In the genomic region with DNA sequence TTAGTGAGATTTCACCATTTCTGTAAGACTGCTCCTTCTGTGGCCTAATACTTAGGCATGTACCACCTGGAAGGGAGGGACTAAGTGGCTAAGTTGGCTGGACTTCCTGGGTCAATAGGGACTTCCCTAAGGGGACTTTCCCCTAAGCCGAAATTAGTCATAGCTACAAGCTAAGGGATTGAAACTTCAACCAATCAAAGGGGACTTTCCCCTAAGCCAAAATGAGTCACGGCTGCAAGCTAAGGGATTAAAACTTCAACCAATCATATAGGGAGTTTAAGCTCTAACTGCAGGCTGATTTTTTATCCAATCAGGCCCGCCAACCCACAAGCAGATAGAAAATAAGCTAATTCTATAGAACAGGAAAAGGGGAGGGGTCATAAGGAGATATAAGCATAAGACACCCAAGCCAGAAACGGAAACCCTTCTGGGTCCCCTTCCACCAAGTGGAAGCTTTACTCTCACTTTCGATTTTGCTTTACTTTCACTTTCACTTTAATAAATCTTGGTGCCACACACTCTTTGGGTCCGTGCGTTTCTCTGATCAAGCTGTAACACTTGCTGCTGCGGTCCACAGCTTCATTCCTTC, we compare ENCODE assay signal across 9 cellular contexts.
DNase-seq lines count a peak whose midpoint lies in the region; ATAC-seq and TF ChIP-seq lines count a peak whose summit lies in the region.
"Had no signal": no experiment of that assay in that cellular context is flagged by ENCODE, and none has a peak within 500 bp of the region (broad histone marks: within the 10 kb centered on the region; RNA-seq: fewer than 3 reads in every experiment).

No MANE protein-coding gene starts in this region.

- peak overlapping the region; percentile 43 to 86 (median 78) for H3K4me3 Mint-ChIP-seq in CD4-positive, alpha-beta memory T cell
- H3K4me3 Mint-ChIP-seq: activated B cell treated with CpG ODN at 0.5 μM for 24 hours had no signal

- no peaks in the 10 kb centered on the region for H3K9me3 Mint-ChIP-seq in CD4-positive, alpha-beta memory T cell
- H3K9me3 Mint-ChIP-seq: activated B cell treated with CpG ODN at 0.5 μM for 24 hours had no signal

- H3K27ac ChIP-seq in CD4-positive, alpha-beta memory T cell (ENCODE audit: low read depth, low read length) = no peak overlapping the region
- H3K27ac ChIP-seq in OCI-LY7 (ENCODE audit: low read depth, low read length, poor library complexity, severe bottlenecking) = no peak overlapping the region

- H4K20me1 ChIP-seq in OCI-LY7 (ENCODE audit: insufficient read depth, low read length) = no peaks in the 10 kb centered on the region

- H3K9me3 ChIP-seq in CD4-positive, alpha-beta memory T cell (ENCODE audit: control insufficient read depth in 1 of 2, low read length in 2 of 2) = no peaks in the 10 kb centered on the region
- no peaks in the 10 kb centered on the region for H3K9me3 ChIP-seq in OCI-LY7 (ENCODE audit: low read length)

- no peaks in the 10 kb centered on the region for H3K36me3 ChIP-seq in CD4-positive, alpha-beta memory T cell (ENCODE audit: insufficient read depth, low read length)
- no peaks in the 10 kb centered on the region for H3K36me3 ChIP-seq in OCI-LY7 (ENCODE audit: insufficient read depth, low read length)

- POLR2A ChIA-PET in CD4-positive, alpha-beta memory T cell (lab: Charles Lee; ENCODE audit: partially characterized antibody) = no interaction called here
- POLR2A ChIA-PET in OCI-LY7 (lab: Charles Lee) = no interaction called here

- H3K36me3 Mint-ChIP-seq in CD4-positive, alpha-beta memory T cell = no peaks in the 10 kb centered on the region

- intact Hi-C loops in CD4-positive, alpha-beta memory T cell (cut with micrococcal nuclease) = no loop called here
- intact Hi-C loops in OCI-LY7 (cut with micrococcal nuclease; ENCODE audit: unreplicated experiment) = no loop called here

- no peak overlapping the region for H2AFZ ChIP-seq in OCI-LY7 (ENCODE audit: low read length)

- H3K4me2 ChIP-seq in OCI-LY7 (ENCODE audit: low read length) = no peak overlapping the region

- DNase-seq in CD4-positive, alpha-beta memory T cell = peak; percentile 28 to 57 (median 44)
- DNase-seq in OCI-LY7 (ENCODE audit: low spot score) (no peak), NCI-H69 (lab: John Stamatoyannopoulos, UW) (no peak), GOT3 (lab: John Stamatoyannopoulos, UW) (no peak), HUDEP-2 (lab: John Stamatoyannopoulos, UW; ENCODE audit: unreplicated experiment in 76 of 76) (no peak)
- DNase-seq: activated B cell treated with CpG ODN at 0.5 μM for 24 hours had no signal

- H3K79me2 ChIP-seq in OCI-LY7 (ENCODE audit: insufficient read depth, low read depth, low read length) = no peaks in the 10 kb centered on the region

- peaks cover 3 to 18% (median 9%) of the 10 kb centered on the region in 4 donors for H3K4me1 Mint-ChIP-seq in CD4-positive, alpha-beta memory T cell
- H3K4me1 Mint-ChIP-seq: activated B cell treated with CpG ODN at 0.5 μM for 24 hours had no signal

- BruUV-seq in OCI-LY7 (replicated peaks; lab: Mats Ljungman, UMichigan) = no TSS peak

- TF ChIP-seq CTCF in WI38 (IDR thresholded peaks at IDR 0.05; ENCODE audit: low read depth, low read length) = no peak
- no peak for TF ChIP-seq CTCF in OCI-LY7 (conservative IDR thresholded peaks at IDR 0.05; ENCODE audit: low read length)

- H3K27me3 ChIP-seq in CD4-positive, alpha-beta memory T cell (ENCODE audit: insufficient read depth, low read length) = no peaks in the 10 kb centered on the region

- CTCF ChIA-PET in CD4-positive, alpha-beta memory T cell (lab: Charles Lee; ENCODE audit: partially characterized antibody) = no interaction called here
- CTCF ChIA-PET in OCI-LY7 (lab: Charles Lee; ENCODE audit: unreplicated experiment) = no interaction called here

- no peaks in the 10 kb centered on the region for H3K9me2 ChIP-seq in OCI-LY7 (ENCODE audit: insufficient read depth, low read length)

- H3K27ac Mint-ChIP-seq in CD4-positive, alpha-beta memory T cell = peak overlapping the region; percentile 55 to 90 (median 84)
- H3K27ac Mint-ChIP-seq: activated B cell treated with CpG ODN at 0.5 μM for 24 hours had no signal

- H3K4me1 ChIP-seq in CD4-positive, alpha-beta memory T cell (ENCODE audit: insufficient read depth, low read length) = no peaks in the 10 kb centered on the region
- no peaks in the 10 kb centered on the region for H3K4me1 ChIP-seq in OCI-LY7 (ENCODE audit: insufficient read depth, low read length, poor library complexity, severe bottlenecking)

- ATAC-seq in GM19328 (IDR thresholded peaks at IDR 0.05; ENCODE audit: unreplicated experiment) (peak; percentile 64), HG03139 (IDR thresholded peaks at IDR 0.05; ENCODE audit: unreplicated experiment) (peak; percentile 75)

- H3K4me3 ChIP-seq in CD4-positive, alpha-beta memory T cell (ENCODE audit: low read length in 2 of 2) = no peak overlapping the region
- H3K4me3 ChIP-seq in WI38 (ENCODE audit: low read depth, low read length) (peak overlapping the region; percentile 15; the same call in 1 of the 2 replicates), OCI-LY7 (ENCODE audit: low read depth, low read length, poor library complexity, severe bottlenecking) (no peak overlapping the region)

- no peaks in the 10 kb centered on the region for H3K27me3 Mint-ChIP-seq in CD4-positive, alpha-beta memory T cell
- H3K27me3 Mint-ChIP-seq: activated B cell treated with CpG ODN at 0.5 μM for 24 hours had no signal

Comparison
In these comparisons a context has a peak if more than half of its experiments do, and no peak if none do; other contexts are left out.
1. DNase-seq: peak in CD4-positive, alpha-beta memory T cell (5 of 5); none in OCI-LY7 (single experiment), NCI-H69 (single experiment), GOT3 (single experiment) and HUDEP-2 (0 of 76).